In genomic region chr10:133361773-133362441, GRCh38 we compare ENCODE assay signal across 22 cellular contexts. TPM values are rescaled to one million over a fixed set of nuclear protein-coding genes. Genes with fewer than 3 reads are reported as not detected.
DNase-seq lines count a peak whose midpoint lies in the region; ATAC-seq and TF ChIP-seq lines count a peak whose summit lies in the region.
"Had no signal": no experiment of that assay in that cellular context is flagged by ENCODE, and none has a peak within 500 bp of the region (broad histone marks: within the 10 kb centered on the region; RNA-seq: fewer than 3 reads in every experiment).

No MANE protein-coding gene starts in this region.

- H3K27ac Mint-ChIP-seq in activated naive CD8-positive, alpha-beta T cell: peak overlapping the region; percentile 4
- H3K27ac Mint-ChIP-seq: activated CD4-positive, alpha-beta T cell treated with anti-CD3 and anti-CD28 coated beads, Interleukin-2, amount 10 ng/mL, durations not matched to agents 24 days and 14 days had no signal

- peak overlapping the region; percentile 92 for H3K27ac ChIP-seq in C4-2B
- H3K27ac ChIP-seq: gastroesophageal sphincter, thoracic aorta had no signal

- H3K9me3 Mint-ChIP-seq in activated naive CD8-positive, alpha-beta T cell (ENCODE audit: low read depth): no peaks in the 10 kb centered on the region
- H3K9me3 Mint-ChIP-seq: activated CD4-positive, alpha-beta T cell treated with anti-CD3 and anti-CD28 coated beads, Interleukin-2, amount 10 ng/mL, durations not matched to agents 24 days and 14 days had no signal

- H3K36me3 Mint-ChIP-seq in activated naive CD8-positive, alpha-beta T cell: no peaks in the 10 kb centered on the region

- in situ Hi-C loops in GM13977 (cut with MboI; ENCODE audit: low pct_unique_long_range_greater_than_20kb, low sequenced_read_pairs, unreplicated experiment): no loop called here

- TF ChIP-seq CTCF in C4-2B (conservative IDR thresholded peaks at IDR 0.05) (no peak), GM13977 (IDR thresholded peaks at IDR 0.05; ENCODE audit: extremely low read depth, insufficient read depth, missing control alignments) (no peak)

- intact Hi-C loops in sciatic nerve (cut with DNase I) (no loop called here), posterior cingulate gyrus (cut with DNase I) (no loop called here)

- ATAC-seq in sciatic nerve (peak; percentile 7), GM21576 (IDR thresholded peaks at IDR 0.05; ENCODE audit: unreplicated experiment) (no peak)
- ATAC-seq: esophagus mucosa, gastroesophageal sphincter, right cardiac atrium had no signal

- H3K27me3 Mint-ChIP-seq in activated naive CD8-positive, alpha-beta T cell: no peaks in the 10 kb centered on the region
- H3K27me3 Mint-ChIP-seq: activated CD4-positive, alpha-beta T cell treated with anti-CD3 and anti-CD28 coated beads, Interleukin-2, amount 10 ng/mL, durations not matched to agents 24 days and 14 days had no signal

- H3K4me3 Mint-ChIP-seq in activated naive CD8-positive, alpha-beta T cell: no peak overlapping the region
- H3K4me3 Mint-ChIP-seq: activated CD4-positive, alpha-beta T cell treated with anti-CD3 and anti-CD28 coated beads, Interleukin-2, amount 10 ng/mL, durations not matched to agents 24 days and 14 days had no signal

- H3K4me1 Mint-ChIP-seq in activated naive CD8-positive, alpha-beta T cell (ENCODE audit: low read depth): peaks cover 6% of the 10 kb centered on the region

- DNase-seq in GM13977 (ENCODE audit: low spot score) (peak; percentile 64), sciatic nerve (ENCODE audit: low spot score) (no peak), posterior cingulate gyrus (no peak), 8988T (no peak)
- DNase-seq: activated CD4-positive, alpha-beta T cell treated with anti-CD3 and anti-CD28 coated beads, Interleukin-2, amount 10 ng/mL, durations not matched to agents 24 days and 14 days; activated CD8-positive, alpha-beta memory T cell treated with anti-CD3 and anti-CD28 coated beads, Interleukin-2, amount 50 U/mL, for 48 hours; NCI-H1930; NCI-H345; OCI-M1; right cardiac atrium; SHP77; stimulated activated CD4-positive, alpha-beta T cell treated with anti-CD3 and anti-CD28 coated beads, Interleukin-15, amount 100 ng/mL, for 24 hours had no signal

RNA-seq across cellular contexts. Expression of gene FUOM, which starts 4.1 kb away (rescaled TPM):
- 35.2 TPM for total RNA-seq in sciatic nerve

RNA-seq across cellular contexts. Expression of gene ECHS1, which starts 11.2 kb away (rescaled TPM):
- total RNA-seq in sciatic nerve: 64.1 TPM

RNA-seq across cellular contexts. Expression of gene PRAP1, which starts 14.7 kb away (rescaled TPM):
- total RNA-seq in sciatic nerve: 9.9 TPM
- total RNA-seq: activated CD4-positive, alpha-beta T cell treated with anti-CD3 and anti-CD28 coated beads, Interleukin-2, amount 10 ng/mL, durations not matched to agents 24 days and 14 days; cardiac septum; esophagus mucosa; gastroesophageal sphincter; H4; lung microvascular endothelial cell; right cardiac atrium; thoracic aorta had no signal

RNA-seq across cellular contexts. Expression of gene PAOX, which starts 17.2 kb away (rescaled TPM):
- 9.6 TPM for total RNA-seq in sciatic nerve
- total RNA-seq: H4 had no signal

RNA-seq across cellular contexts. Expression of gene CALY, which starts 25.2 kb away (rescaled TPM):
- total RNA-seq in sciatic nerve: 0.98 TPM
- total RNA-seq: activated CD4-positive, alpha-beta T cell treated with anti-CD3 and anti-CD28 coated beads, Interleukin-2, amount 10 ng/mL, durations not matched to agents 24 days and 14 days; cardiac septum; esophagus mucosa; H4; lung microvascular endothelial cell; omental fat pad; right cardiac atrium; thoracic aorta had no signal
